Comparison of ENCODE assay signal across 8 cellular contexts in the genomic region with DNA sequence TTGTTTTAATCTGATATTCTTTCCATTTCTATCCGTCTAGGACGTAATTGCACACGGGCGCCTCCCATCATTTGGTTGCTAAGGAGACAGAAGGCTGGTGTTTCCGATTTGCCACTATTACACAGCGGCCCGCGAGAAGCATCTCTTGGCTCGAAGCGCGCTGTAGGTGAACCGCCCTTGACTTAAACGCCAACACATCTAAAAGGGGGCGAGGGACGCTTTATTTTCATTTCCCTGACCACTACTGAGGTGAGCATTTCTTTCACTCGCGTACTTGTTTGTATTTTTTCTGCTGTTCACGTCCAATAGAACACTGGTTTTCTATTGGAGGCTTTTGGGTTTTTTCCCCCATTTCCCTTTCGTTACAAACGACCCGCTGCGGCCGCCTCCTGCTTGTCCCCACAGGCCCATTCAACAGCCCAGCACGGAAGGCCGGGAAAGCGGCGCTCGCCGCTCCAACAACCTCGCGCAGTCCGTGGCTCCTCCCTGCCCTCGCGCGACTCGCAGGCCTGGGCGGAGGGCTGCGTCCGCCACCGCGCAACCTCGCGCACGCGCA. TPM values are rescaled to one million over a fixed set of nuclear protein-coding genes. Genes with fewer than 3 reads are reported as not detected.
DNase-seq lines count a peak whose midpoint lies in the region; ATAC-seq and TF ChIP-seq lines count a peak whose summit lies in the region.

No MANE protein-coding gene starts in this region.

- no peaks in the 10 kb centered on the region for H3K9me3 Mint-ChIP-seq in activated T-cell treated with anti-CD3 and anti-CD28 coated beads, Interleukin-2, amount 50 U/mL, for 4 hours
- H3K9me3 Mint-ChIP-seq in natural killer cell treated with Interleukin-12 subunit alpha and Interleukin-12 subunit beta and Interleukin-15 and Interleukin-18, amount 100 ng/mL, for 72 hours = no peaks in the 10 kb centered on the region

- H3K27ac ChIP-seq in OCI-LY3 (ENCODE audit: low read length) (peak overlapping the region; percentile 66), subcutaneous abdominal adipose tissue (ENCODE audit: low read depth, low read length) (peak overlapping the region; percentile 71)

- peak; percentile 55 for ATAC-seq in GM19463 (IDR thresholded peaks at IDR 0.05; ENCODE audit: unreplicated experiment)
- peak; percentile 19 for ATAC-seq in HG03575 (IDR thresholded peaks at IDR 0.05; ENCODE audit: extremely low read depth, insufficient number of reproducible peaks, low FRiP score, unreplicated experiment)
- ATAC-seq in activated T-cell treated with anti-CD3 and anti-CD28 coated beads, Interleukin-2, amount 50 U/mL, for 4 hours = peak; percentile 74 to 75
- peak; percentile 85 to 87 for ATAC-seq in natural killer cell treated with Interleukin-12 subunit alpha and Interleukin-12 subunit beta and Interleukin-15 and Interleukin-18, amount 100 ng/mL, for 72 hours

- H3K4me3 ChIP-seq in OCI-LY3 (ENCODE audit: low read length) (peak overlapping the region; percentile 88), subcutaneous abdominal adipose tissue (ENCODE audit: low read depth in 1 of 5, low read length in 5 of 5) (peak overlapping the region; percentile 76 to 87 (median 78))

- peaks cover 15% of the 10 kb centered on the region for H3K36me3 ChIP-seq in OCI-LY3 (replicated peaks; ENCODE audit: low read depth, low read length)
- no peaks in the 10 kb centered on the region for H3K36me3 ChIP-seq in subcutaneous abdominal adipose tissue (ENCODE audit: control insufficient read depth in 5 of 5, insufficient read depth in 5 of 5, low read length in 5 of 5)

- peaks cover 5% of the 10 kb centered on the region for H3K36me3 Mint-ChIP-seq in activated T-cell treated with anti-CD3 and anti-CD28 coated beads, Interleukin-2, amount 50 U/mL, for 4 hours (ENCODE audit: insufficient read depth)
- peaks cover 8% of the 10 kb centered on the region for H3K36me3 Mint-ChIP-seq in natural killer cell treated with Interleukin-12 subunit alpha and Interleukin-12 subunit beta and Interleukin-15 and Interleukin-18, amount 100 ng/mL, for 72 hours

- peak overlapping the region; percentile 62; the same call in 1 of the 2 replicates for H2AFZ ChIP-seq in OCI-LY3 (ENCODE audit: low read depth, low read length)

- H3K4me2 ChIP-seq in OCI-LY3 (ENCODE audit: low read length) = peak overlapping the region; percentile 79

- peaks cover 30% of the 10 kb centered on the region for H4K20me1 ChIP-seq in OCI-LY3 (ENCODE audit: insufficient read depth, low read length)

- peak overlapping the region; percentile 97 to 98 for H3K27ac Mint-ChIP-seq in natural killer cell treated with Interleukin-12 subunit alpha and Interleukin-12 subunit beta and Interleukin-15 and Interleukin-18, amount 100 ng/mL, for 72 hours

- H3K4me3 Mint-ChIP-seq in activated T-cell treated with anti-CD3 and anti-CD28 coated beads, Interleukin-2, amount 50 U/mL, for 4 hours = peak overlapping the region; percentile 89
- H3K4me3 Mint-ChIP-seq in natural killer cell treated with Interleukin-12 subunit alpha and Interleukin-12 subunit beta and Interleukin-15 and Interleukin-18, amount 100 ng/mL, for 72 hours = peak overlapping the region; percentile 93

- no peak for TF ChIP-seq CTCF in OCI-LY3 (IDR thresholded peaks at IDR 0.05; ENCODE audit: low read depth, low read length)

- H3K27me3 Mint-ChIP-seq in activated T-cell treated with anti-CD3 and anti-CD28 coated beads, Interleukin-2, amount 50 U/mL, for 4 hours (ENCODE audit: low read depth) = no peaks in the 10 kb centered on the region
- H3K27me3 Mint-ChIP-seq in natural killer cell treated with Interleukin-12 subunit alpha and Interleukin-12 subunit beta and Interleukin-15 and Interleukin-18, amount 100 ng/mL, for 72 hours = no peaks in the 10 kb centered on the region

- H3K79me2 ChIP-seq in OCI-LY3 (ENCODE audit: low read length) = peaks cover 41% of the 10 kb centered on the region

- H3K4me1 Mint-ChIP-seq in activated T-cell treated with anti-CD3 and anti-CD28 coated beads, Interleukin-2, amount 50 U/mL, for 4 hours (ENCODE audit: low read depth) = peaks cover 40% of the 10 kb centered on the region
- peaks cover 37 to 42% of the 10 kb centered on the region in 2 donors for H3K4me1 Mint-ChIP-seq in natural killer cell treated with Interleukin-12 subunit alpha and Interleukin-12 subunit beta and Interleukin-15 and Interleukin-18, amount 100 ng/mL, for 72 hours (ENCODE audit: low read depth in 2 of 2)

- H3K9ac ChIP-seq in OCI-LY3 (ENCODE audit: low read length) = peak overlapping the region; percentile 77
- peak overlapping the region in 4 of 5 donors; percentile 75 to 84 (median 80) for H3K9ac ChIP-seq in subcutaneous abdominal adipose tissue (ENCODE audit: low read length in 5 of 5)

- H3K27me3 ChIP-seq in OCI-LY3 (ENCODE audit: low read depth, low read length) (no peaks in the 10 kb centered on the region), subcutaneous abdominal adipose tissue (ENCODE audit: control insufficient read depth in 5 of 5, insufficient read depth in 4 of 5, low read length in 5 of 5) (no peaks in the 10 kb centered on the region)

- H3K4me1 ChIP-seq in OCI-LY3 (ENCODE audit: low read length) (peaks cover 23% of the 10 kb centered on the region), subcutaneous abdominal adipose tissue (ENCODE audit: control insufficient read depth in 5 of 5, insufficient read depth in 5 of 5, low read length in 5 of 5) (peaks cover 3 to 38% (median 34%) of the 10 kb centered on the region in 5 donors)

- in situ Hi-C loops in Caki2 (cut with HindIII; ENCODE audit: low pct_unique_long_range_greater_than_20kb, low sequenced_read_pairs) = no loop called here

- DNase-seq in Caki2 (ENCODE audit: low read depth) (peak; percentile 70), fibroblast of gingiva (ENCODE audit: low read depth) (peak; percentile 80)
- peak; percentile 54 for DNase-seq in activated T-cell treated with anti-CD3 and anti-CD28 coated beads, Interleukin-2, amount 50 U/mL, for 4 hours
- DNase-seq in natural killer cell treated with Interleukin-12 subunit alpha and Interleukin-12 subunit beta and Interleukin-15 and Interleukin-18, amount 100 ng/mL, for 72 hours (ENCODE audit: low spot score) = no peak

- H3K9me3 ChIP-seq in OCI-LY3 (ENCODE audit: insufficient read depth, low read length) = no peaks in the 10 kb centered on the region
- H3K9me3 ChIP-seq in subcutaneous abdominal adipose tissue (ENCODE audit: control insufficient read depth in 5 of 5, low read length in 5 of 5) = no peaks in the 10 kb centered on the region

RNA-seq across cellular contexts. Expression of gene WRNIP1, which starts 0.5 kb away (rescaled TPM):
- 75.4 and 94.7 TPM in 2 replicates for total RNA-seq in Caki2 (2014; rRNA removed; shearing (Covaris generic); ENCODE audit: low replicate concordance)
- total RNA-seq in activated T-cell treated with anti-CD3 and anti-CD28 coated beads, Interleukin-2, amount 50 U/mL, for 4 hours = 10 to 100 TPM; 44.1 to 52.1 (median 49.0) TPM
- total RNA-seq in natural killer cell treated with Interleukin-12 subunit alpha and Interleukin-12 subunit beta and Interleukin-15 and Interleukin-18, amount 100 ng/mL, for 72 hours = 10 to 100 TPM; 54.5 to 57.8 TPM

RNA-seq across cellular contexts. Expression of gene MYLK4, which starts 14.0 kb away (rescaled TPM):
- total RNA-seq in Caki2 (2014; rRNA removed; shearing (Covaris generic); ENCODE audit: low replicate concordance) = 0.57 and 1.2 TPM in 2 replicates
- total RNA-seq in activated T-cell treated with anti-CD3 and anti-CD28 coated beads, Interleukin-2, amount 50 U/mL, for 4 hours = under 1 TPM; 0.08 to 0.18 (median 0.11) TPM
- total RNA-seq in natural killer cell treated with Interleukin-12 subunit alpha and Interleukin-12 subunit beta and Interleukin-15 and Interleukin-18, amount 100 ng/mL, for 72 hours = under 1 TPM; 0.24 to 0.33 TPM

Comparison
In these comparisons a context has a peak if more than half of its experiments do, and no peak if none do; other contexts are left out.
1. ATAC-seq: peak in every context shown above with its lines; median percentile 86 in natural killer cell treated with Interleukin-12 subunit alpha and Interleukin-12 subunit beta and Interleukin-15 and Interleukin-18, amount 100 ng/mL, for 72 hours; 74 in activated T-cell treated with anti-CD3 and anti-CD28 coated beads, Interleukin-2, amount 50 U/mL, for 4 hours; 55 in GM19463; 19 in HG03575.